In the genomic region with DNA sequence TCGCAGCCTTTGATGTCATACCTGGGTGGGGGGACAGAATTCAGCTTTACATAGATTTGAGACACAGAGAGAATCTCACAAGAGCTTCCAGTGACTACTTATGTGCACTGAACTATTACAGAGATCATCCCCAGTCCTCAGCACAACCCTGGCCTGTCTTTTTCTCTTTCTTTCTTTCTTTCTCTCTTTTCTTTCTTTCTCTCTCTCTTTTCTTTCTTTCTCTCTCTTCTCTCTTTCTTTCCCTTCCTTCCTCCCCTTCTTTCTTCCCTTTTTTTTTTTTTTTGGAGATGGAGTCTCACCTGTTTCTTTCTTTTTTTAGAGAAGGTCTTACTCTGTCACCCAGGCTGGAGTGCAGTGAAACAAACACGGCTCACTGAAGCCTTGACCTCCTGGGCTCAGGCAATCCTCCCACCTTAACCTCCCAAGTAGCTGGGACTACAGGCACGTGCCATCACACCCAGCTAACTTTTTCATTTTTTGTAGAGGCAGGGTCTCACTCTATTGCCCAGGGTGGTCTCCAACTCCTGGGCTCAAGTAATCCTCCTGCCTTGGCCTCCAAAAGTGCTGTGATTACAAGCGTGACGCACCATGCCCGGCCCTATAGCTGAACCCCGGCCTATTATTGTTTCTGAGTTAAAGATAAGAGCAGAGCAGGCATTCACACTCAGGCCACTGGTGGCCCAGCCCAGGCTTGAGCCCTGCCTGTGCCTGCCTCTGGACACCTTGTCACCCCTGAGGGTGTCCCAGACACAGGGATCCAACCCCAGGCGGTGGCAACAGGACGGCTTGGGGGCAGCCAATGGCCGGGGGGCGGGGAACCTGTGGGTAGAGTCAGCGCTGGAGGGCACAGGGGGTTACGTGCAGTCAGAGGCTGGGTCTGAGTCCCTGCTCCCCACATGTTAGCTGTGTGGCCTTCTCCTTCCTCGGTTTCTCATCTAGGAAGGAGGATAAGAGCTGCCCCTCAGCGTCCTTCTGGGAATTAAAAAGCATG, we compare ENCODE assay signal across 6 cellular contexts. TPM values are rescaled to one million over a fixed set of nuclear protein-coding genes. Genes with fewer than 3 reads are reported as not detected.
DNase-seq lines count a peak whose midpoint lies in the region; TF ChIP-seq lines count a peak whose summit lies in the region.

No MANE protein-coding gene starts in this region.

- peaks cover 15% of the 10 kb centered on the region for H3K4me1 ChIP-seq in A673 (ENCODE audit: insufficient read depth, low read length, poor library complexity, severe bottlenecking)
- H3K4me1 ChIP-seq in iPS DF 6.9 (ENCODE audit: control insufficient read depth, insufficient read depth, low read length), result peaks cover 13% of the 10 kb centered on the region

- BruUV-seq in A673 (replicated peaks; lab: Mats Ljungman, UMichigan), result no TSS peak

- WGBS in iPS DF 6.9 (ENCODE audit: insufficient coverage, insufficient read length), result no CpG with 5 or more reads among the region's 15 CpGs

- H3K27me3 ChIP-seq in A673 (replicated peaks; ENCODE audit: insufficient read depth, low read depth, low read length, poor library complexity), result no peaks in the 10 kb centered on the region
- no peaks in the 10 kb centered on the region for H3K27me3 ChIP-seq in iPS DF 6.9 (ENCODE audit: control insufficient read depth, insufficient read depth, low read length)

- intact Hi-C loops in A673 (cut with micrococcal nuclease; ENCODE audit: unreplicated experiment), result no loop called here

- peak overlapping the region; percentile 48 for H3K4me3 ChIP-seq in A673 (ENCODE audit: low read depth, low read length, poor library complexity, severe bottlenecking)
- peak overlapping the region; percentile 49; the same call in 1 of the 2 replicates for H3K4me3 ChIP-seq in iPS DF 6.9 (ENCODE audit: low read length)

- TF ChIP-seq CTCF in A673 (conservative IDR thresholded peaks at IDR 0.05; ENCODE audit: low read depth, low read length) (no peak), RWPE1 (conservative IDR thresholded peaks at IDR 0.05; ENCODE audit: low read depth) (no peak)

- CTCF ChIA-PET in A673 (lab: Charles Lee) (no interaction called here), RWPE1 (lab: Yijun Ruan, JAX) (interaction anchor here (0.6 to 1.0 kb wide), 4 partner anchors 16 to 343 kb away, joined by 3 to 7 read pairs (median 3); no protein-coding TSS in a partner anchor)

- POLR2A ChIA-PET in A673 (lab: Charles Lee; ENCODE audit: low non-redundant PET), result no interaction called here
- POLR2A ChIA-PET in RWPE1 (lab: Yijun Ruan, JAX; ENCODE audit: low non-redundant PET), result no interaction called here

- no peaks in the 10 kb centered on the region for H3K9me3 ChIP-seq in A673 (ENCODE audit: low read depth, low read length, poor library complexity, severe bottlenecking)
- no peaks in the 10 kb centered on the region for H3K9me3 ChIP-seq in iPS DF 6.9 (ENCODE audit: control insufficient read depth, insufficient read depth, low read length)

- DNase-seq in A673 (ENCODE audit: low spot score), result no peak
- no peak for DNase-seq in RWPE1 (ENCODE audit: low spot score)
- DNase-seq in iPS DF 6.9 (ENCODE audit: low read depth, low spot score), result no peak
- DNase-seq in NCI-H774 (lab: John Stamatoyannopoulos, UW), result no peak
- no peak for DNase-seq in stimulated activated CD4-positive, alpha-beta T cell treated with anti-CD3 and anti-CD28 coated beads, Interleukin-2, amount 100 ng/mL, for 24 hours
- no peak for DNase-seq in H4 (ENCODE audit: low spot score)

- H3K27ac ChIP-seq in A673 (ENCODE audit: low read depth, low read length, poor library complexity, severe bottlenecking) (no peak overlapping the region), RWPE1 (peak overlapping the region; percentile 71), iPS DF 6.9 (ENCODE audit: low read length) (no peak overlapping the region)

- H3K36me3 ChIP-seq in A673 (ENCODE audit: insufficient read depth, low read length, poor library complexity, severe bottlenecking) (no peaks in the 10 kb centered on the region), iPS DF 6.9 (ENCODE audit: control insufficient read depth, insufficient read depth, low read length) (no peaks in the 10 kb centered on the region)

RNA-seq across cellular contexts. Expression of a gene that starts 4.3 kb away (rescaled TPM):
- 2.6 and 3.9 TPM in 2 replicates for total RNA-seq in A673 (2021)
- 0.95 and 2.6 TPM in 2 replicates for total RNA-seq in H4 (2014; rRNA removed; shearing (Covaris generic))

RNA-seq across cellular contexts. Expression of a gene that starts 9.4 kb away (rescaled TPM):
- 11.8 and 15.8 TPM in 2 replicates for total RNA-seq in A673 (2021)
- total RNA-seq in H4 (2014; rRNA removed; shearing (Covaris generic)), result 5.2 and 12.8 TPM in 2 replicates

RNA-seq across cellular contexts. Expression of a gene that starts 11.4 kb away (rescaled TPM):
- total RNA-seq in A673 (2021), result 51.5 and 52.9 TPM in 2 replicates
- 31.1 and 35.4 TPM in 2 replicates for total RNA-seq in H4 (2014; rRNA removed; shearing (Covaris generic))

RNA-seq across cellular contexts. Expression of a gene that starts 26.9 kb away (rescaled TPM):
- total RNA-seq in A673 (2021), result 34.7 and 40.4 TPM in 2 replicates
- total RNA-seq in H4 (2014; rRNA removed; shearing (Covaris generic)), result 12.4 and 14.8 TPM in 2 replicates

RNA-seq across cellular contexts. Expression of a gene that starts 48.8 kb away (rescaled TPM):
- total RNA-seq in A673 (2021), result 35.8 and 52.9 TPM in 2 replicates
- total RNA-seq in H4 (2014; rRNA removed; shearing (Covaris generic)), result 25.3 and 45.7 TPM in 2 replicates
